Comparison of ENCODE assay signal across 8 cellular contexts in the genomic region with DNA sequence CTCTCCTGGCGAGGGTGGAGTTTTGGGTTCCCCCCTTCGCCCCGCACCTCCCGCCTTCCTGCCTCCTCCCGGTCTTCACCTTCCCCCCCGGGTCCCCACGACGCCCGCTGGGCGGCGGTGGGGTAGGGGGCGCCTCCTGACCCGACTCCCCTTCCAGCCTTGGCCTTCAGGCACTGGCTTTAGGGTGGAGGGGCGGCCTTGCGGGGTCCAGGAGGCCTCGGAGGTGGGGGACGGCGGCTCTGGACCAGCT. TPM values are rescaled to one million over a fixed set of nuclear protein-coding genes. Genes with fewer than 3 reads are reported as not detected.
DNase-seq lines count a peak whose midpoint lies in the region; ATAC-seq, FAIRE-seq and TF ChIP-seq lines count a peak whose summit lies in the region.

No MANE protein-coding gene starts in this region.

- H2AFZ ChIP-seq in H1 (ENCODE audit: low read length): no peak overlapping the region

- H3K27me3 ChIP-seq in BJ (ENCODE audit: control insufficient read depth, insufficient read depth, low read length) (no peaks in the 10 kb centered on the region), HUES64 (ENCODE audit: insufficient read depth, low read length) (peaks cover 63% of the 10 kb centered on the region), H1 (replicated peaks in 1 of 4; ENCODE audit: control insufficient read depth in 3 of 4, extremely low read depth in 1 of 4, insufficient read depth in 3 of 4, low read length in 3 of 4) (peaks cover 28 to 66% (median 57%) of the 10 kb centered on the region in 4 experiments)

- H2AK5ac ChIP-seq in H1 (ENCODE audit: low read depth, low read length): no peak overlapping the region

- peaks cover 11% of the 10 kb centered on the region; the same call in 1 of the 2 replicates for H3K23me2 ChIP-seq in H1 (ENCODE audit: low read depth, low read length)

- TF ChIP-seq EP300 in H1 (IDR thresholded peaks at IDR 0.05; ENCODE audit: borderline replicate concordance in 1 of 2, low read depth in 2 of 2, low read length in 2 of 2): no peak

- no peak for DNase-seq in BJ (ENCODE audit: low read depth)
- DNase-seq in H1 (ENCODE audit: low read depth in 1 of 2, low spot score in 2 of 2): no peak
- no peak for DNase-seq in naive B cell
- DNase-seq in activated naive CD4-positive, alpha-beta T cell treated with anti-CD3 and anti-CD28 coated beads for 36 hours: no peak
- no peak for DNase-seq in activated CD4-positive, alpha-beta memory T cell treated with anti-CD3 and anti-CD28 coated beads, Interleukin-2, amount 10 ng/mL, durations not matched to agents 7 days and 5 days

- no peak for TF ChIP-seq POLR2A in H1 (IDR thresholded peaks at IDR 0.05; ENCODE audit: control extremely low read depth in 1 of 2, low read depth in 2 of 2, low read length in 2 of 2)

- H3K4me1 ChIP-seq in HUES64 (ENCODE audit: insufficient read depth, low read length) (peaks cover 7% of the 10 kb centered on the region), H1 (replicated peaks in 1 of 4; ENCODE audit: control insufficient read depth in 3 of 4, insufficient read depth in 4 of 4, low read length in 3 of 4) (peaks cover 0 to 18% (median 4%) of the 10 kb centered on the region in 4 experiments; a peak in 6 of 7 replicates)

- H3K4ac ChIP-seq in H1 (replicated peaks; ENCODE audit: insufficient read length, low read depth, low read length): no peak overlapping the region

- no peaks in the 10 kb centered on the region for H3K36me3 Mint-ChIP-seq in naive B cell
- H3K36me3 Mint-ChIP-seq in activated naive CD4-positive, alpha-beta T cell treated with anti-CD3 and anti-CD28 coated beads for 36 hours (ENCODE audit: low read depth): no peaks in the 10 kb centered on the region
- peaks cover 16% of the 10 kb centered on the region for H3K36me3 Mint-ChIP-seq in activated CD4-positive, alpha-beta memory T cell treated with anti-CD3 and anti-CD28 coated beads, Interleukin-2, amount 10 ng/mL, durations not matched to agents 7 days and 5 days (ENCODE audit: low read depth)

- H3K27ac ChIP-seq in HUES64 (ENCODE audit: low read depth, low read length): no peak overlapping the region
- H3K27ac ChIP-seq in H1 (ENCODE audit: low read depth, low read length): no peak overlapping the region

- H3K79me1 ChIP-seq in H1 (ENCODE audit: low read depth, low read length): no peaks in the 10 kb centered on the region; the same call in 1 of the 2 replicates

- H2BK5ac ChIP-seq in H1 (ENCODE audit: low read depth, low read length): no peak overlapping the region

- peaks cover 9 to 17% of the 10 kb centered on the region in 2 experiments for H4K20me1 ChIP-seq in H1 (replicated peaks in 1 of 2; ENCODE audit: control insufficient read depth in 1 of 2, insufficient read depth in 2 of 2, low read length in 2 of 2)

- peak overlapping the region; percentile 51 for H4K8ac ChIP-seq in H1 (ENCODE audit: extremely low read depth, insufficient read depth, low read length)

- H3K9me3 ChIP-seq in HUES64 (ENCODE audit: insufficient read depth, low read depth, low read length) (no peaks in the 10 kb centered on the region), H1 (ENCODE audit: insufficient read depth in 2 of 2, low read depth in 1 of 2, low read length in 1 of 2) (no peaks in the 10 kb centered on the region; a peak in 1 of 4 replicates)

- no peak for TF ChIP-seq CTCF in BJ (IDR thresholded peaks at IDR 0.05; ENCODE audit: insufficient read depth, low read depth, low read length)
- TF ChIP-seq CTCF in H1 (IDR thresholded peaks at IDR 0.05; ENCODE audit: control extremely low read depth in 1 of 3, insufficient read depth in 1 of 3, low read depth in 1 of 3, low read length in 3 of 3): no peak

- no peak overlapping the region for H2BK120ac ChIP-seq in H1 (replicated peaks; ENCODE audit: low read depth, low read length)

- CTCF ChIA-PET in BJ (lab: Yijun Ruan, JAX) (interaction anchor here (1.0 to 1.5 kb wide), 2 partner anchors 26 to 201 kb away, joined by 3 to 4 read pairs; no protein-coding TSS in a partner anchor), H1 (lab: Charles Lee; ENCODE audit: partially characterized antibody) (interaction anchor here (0.6 to 1.5 kb wide), 6 partner anchors 14 to 108 kb away, joined by 3 to 6 read pairs (median 3); no protein-coding TSS in a partner anchor)
- CTCF ChIA-PET in activated naive CD4-positive, alpha-beta T cell treated with anti-CD3 and anti-CD28 coated beads for 36 hours (lab: Charles Lee): interaction anchor here (1.0 to 1.3 kb wide), 2 partner anchors 10 to 76 kb away, joined by 3 to 4 read pairs; no protein-coding TSS in a partner anchor
- CTCF ChIA-PET in activated CD4-positive, alpha-beta memory T cell treated with anti-CD3 and anti-CD28 coated beads, Interleukin-2, amount 10 ng/mL, durations not matched to agents 7 days and 5 days (lab: Charles Lee): no interaction called here

- no peak for FAIRE-seq in H1 (lab: Jason Lieb, UNC)

- H3K27me3 Mint-ChIP-seq in naive B cell: no peaks in the 10 kb centered on the region
- H3K27me3 Mint-ChIP-seq in activated naive CD4-positive, alpha-beta T cell treated with anti-CD3 and anti-CD28 coated beads for 36 hours (ENCODE audit: low read depth): peaks cover 3% of the 10 kb centered on the region
- H3K27me3 Mint-ChIP-seq in activated CD4-positive, alpha-beta memory T cell treated with anti-CD3 and anti-CD28 coated beads, Interleukin-2, amount 10 ng/mL, durations not matched to agents 7 days and 5 days: no peaks in the 10 kb centered on the region

- no peak overlapping the region for H2BK15ac ChIP-seq in H1 (ENCODE audit: low read length)

- H3K4me3 ChIP-seq in BJ (ENCODE audit: low read depth, low read length) (peak overlapping the region; percentile 98), HUES64 (ENCODE audit: low read length) (peak overlapping the region; percentile 58), H1 (ENCODE audit: extremely low read depth in 1 of 4, insufficient read depth in 2 of 4, low read depth in 3 of 4, low read length in 4 of 4) (peak overlapping the region; percentile 38 to 65 (median 43))

- peaks cover 26% of the 10 kb centered on the region for H3K36me3 ChIP-seq in BJ (ENCODE audit: control insufficient read depth, insufficient read depth, low read length)
- H3K36me3 ChIP-seq in HUES64 (ENCODE audit: insufficient read depth, low read length): no peaks in the 10 kb centered on the region
- H3K36me3 ChIP-seq in H1 (ENCODE audit: control insufficient read depth in 2 of 4, insufficient read depth in 4 of 4, low read length in 3 of 4): no peaks in the 10 kb centered on the region; a peak in 1 of 8 replicates

- H2BK20ac ChIP-seq in H1 (ENCODE audit: low read length): no peak overlapping the region

- H3K56ac ChIP-seq in H1 (replicated peaks; ENCODE audit: insufficient read length, low read depth, low read length): no peak overlapping the region

- H3K4me3 Mint-ChIP-seq in naive B cell: peak overlapping the region in 5 of 8 donors; percentile 21 to 76 (median 51)
- no peak overlapping the region for H3K4me3 Mint-ChIP-seq in activated naive CD4-positive, alpha-beta T cell treated with anti-CD3 and anti-CD28 coated beads for 36 hours
- no peak overlapping the region for H3K4me3 Mint-ChIP-seq in activated CD4-positive, alpha-beta memory T cell treated with anti-CD3 and anti-CD28 coated beads, Interleukin-2, amount 10 ng/mL, durations not matched to agents 7 days and 5 days

- H3K18ac ChIP-seq in H1 (ENCODE audit: extremely low read depth, low read length): no peak overlapping the region

- H3K27ac Mint-ChIP-seq in naive B cell: no peak overlapping the region
- H3K27ac Mint-ChIP-seq in activated naive CD4-positive, alpha-beta T cell treated with anti-CD3 and anti-CD28 coated beads for 36 hours: no peak overlapping the region
- H3K27ac Mint-ChIP-seq in activated CD4-positive, alpha-beta memory T cell treated with anti-CD3 and anti-CD28 coated beads, Interleukin-2, amount 10 ng/mL, durations not matched to agents 7 days and 5 days: no peak overlapping the region

- intact Hi-C loops in activated naive CD4-positive, alpha-beta T cell treated with anti-CD3 and anti-CD28 coated beads for 36 hours (cut with micrococcal nuclease): no loop called here

- peak; percentile 11 for ATAC-seq in naive B cell (ENCODE audit: low read depth in 2 of 2)
- no peak for ATAC-seq in HG03378 (IDR thresholded peaks at IDR 0.05; ENCODE audit: unreplicated experiment)
- ATAC-seq in GM18868 (IDR thresholded peaks at IDR 0.05; ENCODE audit: unreplicated experiment): no peak

- POLR2A ChIA-PET in BJ (lab: Charles Lee) (no interaction called here), H1 (lab: Charles Lee; ENCODE audit: partially characterized antibody) (interaction anchor here (1.1 to 2.0 kb wide), 3 partner anchors 11 to 42 kb away, joined by 3 to 8 read pairs (median 6); partner anchors contain the start of gene CCDC57)
- POLR2A ChIA-PET in activated CD4-positive, alpha-beta memory T cell treated with anti-CD3 and anti-CD28 coated beads, Interleukin-2, amount 10 ng/mL, durations not matched to agents 7 days and 5 days (lab: Charles Lee): interaction anchor here (0.9 kb wide), 1 partner anchor 11 kb away, joined by 3 read pairs; no protein-coding TSS in a partner anchor

- no peaks in the 10 kb centered on the region for H3K79me2 ChIP-seq in H1 (ENCODE audit: control insufficient read depth in 1 of 2, insufficient read depth in 2 of 2, low read length in 2 of 2)

- peaks cover 7 to 20% (median 13%) of the 10 kb centered on the region in 3 donors for H3K4me1 Mint-ChIP-seq in naive B cell
- peaks cover 13% of the 10 kb centered on the region for H3K4me1 Mint-ChIP-seq in activated naive CD4-positive, alpha-beta T cell treated with anti-CD3 and anti-CD28 coated beads for 36 hours (ENCODE audit: low read depth)
- H3K4me1 Mint-ChIP-seq in activated CD4-positive, alpha-beta memory T cell treated with anti-CD3 and anti-CD28 coated beads, Interleukin-2, amount 10 ng/mL, durations not matched to agents 7 days and 5 days: peaks cover 37% of the 10 kb centered on the region

- no peak overlapping the region for H4K5ac ChIP-seq in H1 (ENCODE audit: insufficient read length, low read depth, low read length)

- no peak overlapping the region for H2BK12ac ChIP-seq in H1 (ENCODE audit: low read depth, low read length)

- no peak for TF ChIP-seq RAD21 in H1 (IDR thresholded peaks at IDR 0.05 in 1 of 2, conservative IDR thresholded peaks at IDR 0.05 in 1 of 2; ENCODE audit: low read depth in 2 of 2, low read length in 2 of 2)

- H3K9ac ChIP-seq in HUES64 (ENCODE audit: low read depth, low read length) (0 out of 2 replicates have a peak overlapping the region, but pooled peaks have one; percentile 21), H1 (replicated peaks in 1 of 4; ENCODE audit: extremely low read depth in 1 of 4, low read depth in 3 of 4, low read length in 3 of 4) (no peak overlapping the region)

- H4K91ac ChIP-seq in H1 (replicated peaks; ENCODE audit: insufficient read length, low read length): no peak overlapping the region

- H3K14ac ChIP-seq in H1 (ENCODE audit: insufficient read length): no peak overlapping the region

- H3K9me3 Mint-ChIP-seq in naive B cell: no peaks in the 10 kb centered on the region
- H3K9me3 Mint-ChIP-seq in activated naive CD4-positive, alpha-beta T cell treated with anti-CD3 and anti-CD28 coated beads for 36 hours: no peaks in the 10 kb centered on the region
- H3K9me3 Mint-ChIP-seq in activated CD4-positive, alpha-beta memory T cell treated with anti-CD3 and anti-CD28 coated beads, Interleukin-2, amount 10 ng/mL, durations not matched to agents 7 days and 5 days: no peaks in the 10 kb centered on the region

- WGBS in HUES64: under 1% methylated on average over 17 of the region's 18 CpGs
- 5% methylated on average over 8 of the region's 18 CpGs; no CpG with 5 or more reads in 1 of the 2 experiments for WGBS in H1 (ENCODE audit: extremely low coverage in 1 of 2, insufficient coverage in 1 of 2, insufficient read length in 1 of 2, insufficient replicate concordance in 2 of 2, low coverage in 1 of 2, low lambda C conversion rate in 2 of 2, missing lambda C conversion rate in 1 of 2), 2 experiments

- H3K23ac ChIP-seq in H1 (ENCODE audit: insufficient read length): no peak overlapping the region

- H3K4me2 ChIP-seq in H1 (ENCODE audit: insufficient read depth in 1 of 2, low read depth in 2 of 2, low read length in 2 of 2): peak overlapping the region; percentile 67 to 86

RNA-seq across cellular contexts. Expression of gene SLC16A3, which starts 2.4 kb away (rescaled TPM):
- polyA plus RNA-seq in BJ (2011; rRNA removed): 152 and 338 TPM in 2 replicates
- polyA minus RNA-seq in BJ (2011; rRNA and poly(A)+ RNA removed): 101 and 154 TPM in 2 replicates
- polyA plus RNA-seq in HUES64 (2013, experiment 1 of 2): 7.1 TPM
- polyA plus RNA-seq in HUES64 (2013, experiment 2 of 2): 20.4 TPM
- 3.6 and 3.8 TPM in 2 replicates for total RNA-seq in H1 (2021; fragmentation: NEBNext Ultra II Directional; extraction: Animal tissue kit (Norgen Biotek cat#: 25700))
- 8.7 and 12.2 TPM in 2 replicates for polyA plus RNA-seq in H1 (2011; rRNA removed)
- polyA plus RNA-seq in H1 (2011; cell fraction: cytosol; rRNA removed): 10.9 TPM
- polyA plus RNA-seq in H1 (2011; cell fraction: nucleus; rRNA removed): 11.1 TPM
- polyA plus RNA-seq in H1 (2012, experiment 1 of 2): 4.4 to 12.8 TPM (median 9.7 TPM) in 4 replicates
- polyA plus RNA-seq in H1 (2012, experiment 2 of 2): 4.5 TPM
- polyA plus RNA-seq in H1 (2013, experiment 1 of 2): 15.4 TPM
- 12.6 TPM for polyA plus RNA-seq in H1 (2013, experiment 2 of 2)
- 5.7 and 10.2 TPM in 2 replicates for polyA minus RNA-seq in H1 (2011; rRNA and poly(A)+ RNA removed)
- 18.5 TPM for polyA minus RNA-seq in H1 (2011; cell fraction: cytosol; rRNA and poly(A)+ RNA removed)
- 9.7 TPM for polyA minus RNA-seq in H1 (2011; cell fraction: nucleus; rRNA and poly(A)+ RNA removed)
- polyA plus RNA-seq in naive B cell (ENCODE audit: low read depth in 6 of 6): 1 to 10 TPM; 1.9 to 3.6 (median 1.9) TPM
- total RNA-seq in activated naive CD4-positive, alpha-beta T cell treated with anti-CD3 and anti-CD28 coated beads for 36 hours: 10 to 100 TPM; 15.2 to 18.3 TPM
- 100 to 1,000 TPM; 206 to 210 TPM for total RNA-seq in activated CD4-positive, alpha-beta memory T cell treated with anti-CD3 and anti-CD28 coated beads, Interleukin-2, amount 10 ng/mL, durations not matched to agents 7 days and 5 days

RNA-seq across cellular contexts. Expression of gene CCDC57, which starts 18.6 kb away (rescaled TPM):
- polyA plus RNA-seq in BJ (2011; rRNA removed): 11.6 and 15.4 TPM in 2 replicates
- 7.9 and 11.7 TPM in 2 replicates for polyA minus RNA-seq in BJ (2011; rRNA and poly(A)+ RNA removed)
- polyA plus RNA-seq in HUES64 (2013, experiment 1 of 2): 6.4 TPM
- 7.0 TPM for polyA plus RNA-seq in HUES64 (2013, experiment 2 of 2)
- total RNA-seq in H1 (2021; fragmentation: NEBNext Ultra II Directional; extraction: Animal tissue kit (Norgen Biotek cat#: 25700)): 12.6 and 12.9 TPM in 2 replicates
- 8.4 and 10.1 TPM in 2 replicates for polyA plus RNA-seq in H1 (2011; rRNA removed)
- polyA plus RNA-seq in H1 (2011; cell fraction: cytosol; rRNA removed): 8.7 TPM
- polyA plus RNA-seq in H1 (2011; cell fraction: nucleus; rRNA removed): 44.1 TPM
- polyA plus RNA-seq in H1 (2012, experiment 1 of 2): 10.7 to 12.8 TPM (median 12.1 TPM) in 4 replicates
- polyA plus RNA-seq in H1 (2012, experiment 2 of 2): 6.4 TPM
- polyA plus RNA-seq in H1 (2013, experiment 1 of 2): 9.8 TPM
- polyA plus RNA-seq in H1 (2013, experiment 2 of 2): 7.5 TPM
- 7.7 and 10.1 TPM in 2 replicates for polyA minus RNA-seq in H1 (2011; rRNA and poly(A)+ RNA removed)
- polyA minus RNA-seq in H1 (2011; cell fraction: cytosol; rRNA and poly(A)+ RNA removed): 8.0 TPM
- polyA minus RNA-seq in H1 (2011; cell fraction: nucleus; rRNA and poly(A)+ RNA removed): 20.7 TPM
- 10 to 100 TPM; 15.9 to 31.8 (median 26.5) TPM for polyA plus RNA-seq in naive B cell (ENCODE audit: low read depth in 6 of 6)
- total RNA-seq in activated naive CD4-positive, alpha-beta T cell treated with anti-CD3 and anti-CD28 coated beads for 36 hours: 10 to 100 TPM; 40.7 to 43.9 TPM
- total RNA-seq in activated CD4-positive, alpha-beta memory T cell treated with anti-CD3 and anti-CD28 coated beads, Interleukin-2, amount 10 ng/mL, durations not matched to agents 7 days and 5 days: 10 to 100 TPM; 49.8 to 54.9 TPM

RNA-seq across cellular contexts. Expression of gene CSNK1D, which starts 42.3 kb away (rescaled TPM):
- polyA plus RNA-seq in BJ (2011; rRNA removed): 57.6 and 118 TPM in 2 replicates
- 68.4 and 76.6 TPM in 2 replicates for polyA minus RNA-seq in BJ (2011; rRNA and poly(A)+ RNA removed)
- polyA plus RNA-seq in HUES64 (2013, experiment 1 of 2): 70.8 TPM
- polyA plus RNA-seq in HUES64 (2013, experiment 2 of 2): 68.3 TPM
- total RNA-seq in H1 (2021; fragmentation: NEBNext Ultra II Directional; extraction: Animal tissue kit (Norgen Biotek cat#: 25700)): 103 and 107 TPM in 2 replicates
- 73.5 and 114 TPM in 2 replicates for polyA plus RNA-seq in H1 (2011; rRNA removed)
- 90.3 TPM for polyA plus RNA-seq in H1 (2011; cell fraction: cytosol; rRNA removed)
- 219 TPM for polyA plus RNA-seq in H1 (2011; cell fraction: nucleus; rRNA removed)
- 88.4 to 98.7 TPM (median 95.5 TPM) in 4 replicates for polyA plus RNA-seq in H1 (2012, experiment 1 of 2)
- polyA plus RNA-seq in H1 (2012, experiment 2 of 2): 70.5 TPM
- polyA plus RNA-seq in H1 (2013, experiment 1 of 2): 70.2 TPM
- polyA plus RNA-seq in H1 (2013, experiment 2 of 2): 70.1 TPM
- 71.2 and 71.6 TPM in 2 replicates for polyA minus RNA-seq in H1 (2011; rRNA and poly(A)+ RNA removed)
- polyA minus RNA-seq in H1 (2011; cell fraction: cytosol; rRNA and poly(A)+ RNA removed): 31.2 TPM
- polyA minus RNA-seq in H1 (2011; cell fraction: nucleus; rRNA and poly(A)+ RNA removed): 60.9 TPM
- polyA plus RNA-seq in naive B cell (ENCODE audit: low read depth in 6 of 6): 10 to 100 TPM; 27.7 to 78.6 (median 63.4) TPM
- 100 to 1,000 TPM in 1 of 2 experiments, 10 to 100 TPM in 1; 99.8 to 100 TPM for total RNA-seq in activated naive CD4-positive, alpha-beta T cell treated with anti-CD3 and anti-CD28 coated beads for 36 hours
- 100 to 1,000 TPM; 116 TPM for total RNA-seq in activated CD4-positive, alpha-beta memory T cell treated with anti-CD3 and anti-CD28 coated beads, Interleukin-2, amount 10 ng/mL, durations not matched to agents 7 days and 5 days

Comparison
In these comparisons a context has a peak if more than half of its experiments do, and no peak if none do; other contexts are left out.
1. H3K4me3 ChIP-seq: peak in every context shown above with its lines; median percentile 98 in BJ; 58 in HUES64; 43 in H1.
2. ATAC-seq: peak in naive B cell (2 of 2); none in HG03378 (single experiment) and GM18868 (single experiment).
3. H3K4me3 Mint-ChIP-seq: peak in naive B cell (5 of 8); none in activated naive CD4-positive, alpha-beta T cell treated with anti-CD3 and anti-CD28 coated beads for 36 hours (single experiment) and activated CD4-positive, alpha-beta memory T cell treated with anti-CD3 and anti-CD28 coated beads, Interleukin-2, amount 10 ng/mL, durations not matched to agents 7 days and 5 days (single experiment).
4. RNA of gene SLC16A3, which starts 2.4 kb away (total RNA-seq): 206 to 210 TPM in activated CD4-positive, alpha-beta memory T cell treated with anti-CD3 and anti-CD28 coated beads, Interleukin-2, amount 10 ng/mL, durations not matched to agents 7 days and 5 days; 15.2 to 18.3 TPM in activated naive CD4-positive, alpha-beta T cell treated with anti-CD3 and anti-CD28 coated beads for 36 hours and 3.6 to 3.8 TPM in H1; every median in the first group is over 10 times any median in the second.